Comparison of ENCODE assay signal across 11 cellular contexts in the genomic region with DNA sequence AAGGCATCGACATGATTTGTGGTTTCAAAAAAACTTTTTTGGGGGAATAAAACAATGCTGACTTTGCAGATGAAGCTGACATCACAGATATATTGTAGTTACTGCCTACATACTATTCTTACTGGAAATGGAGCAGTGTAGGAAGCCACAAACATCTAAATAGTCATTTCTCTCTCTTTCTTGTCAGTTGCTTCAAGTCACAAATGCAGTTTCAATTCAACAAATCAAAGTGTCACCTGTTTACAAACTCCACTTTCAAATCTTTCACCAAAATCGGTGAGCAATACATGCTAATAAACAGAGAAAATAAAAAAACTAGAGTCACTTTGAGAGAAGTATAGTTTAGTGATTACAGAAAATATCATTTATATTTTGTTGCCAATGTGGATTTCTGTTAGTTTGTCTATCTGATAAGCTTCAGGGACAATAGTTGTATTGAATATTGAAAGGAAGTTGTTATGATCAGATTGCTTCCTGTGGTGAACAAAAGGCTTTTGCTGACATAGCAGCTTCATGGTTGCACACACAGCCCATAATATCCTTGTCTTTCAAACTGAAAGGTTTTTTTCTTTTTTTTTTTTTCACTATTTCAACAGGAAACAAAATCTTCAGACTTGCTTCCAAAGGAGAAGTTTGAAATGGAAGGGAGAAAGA. TPM values are rescaled to one million over a fixed set of nuclear protein-coding genes. Genes with fewer than 3 reads are reported as not detected.
DNase-seq lines count a peak whose midpoint lies in the region; ATAC-seq, FAIRE-seq and TF ChIP-seq lines count a peak whose summit lies in the region.
"Had no signal": no experiment of that assay in that cellular context is flagged by ENCODE, and none has a peak within 500 bp of the region (broad histone marks: within the 10 kb centered on the region; RNA-seq: fewer than 3 reads in every experiment).

No MANE protein-coding gene starts in this region.

- H3K4me3 ChIP-seq in HepG2 (replicated peaks in 1 of 3; ENCODE audit: insufficient read depth in 1 of 3, low read depth in 2 of 3, low read length in 3 of 3): no peak overlapping the region
- no peak overlapping the region for H3K4me3 ChIP-seq in right lobe of liver
- H3K4me3 ChIP-seq in HUES48 (ENCODE audit: low read depth, low read length): no peak overlapping the region
- H3K4me3 ChIP-seq in heart right ventricle: no peak overlapping the region

- no peak overlapping the region for H2AFZ ChIP-seq in HepG2 (ENCODE audit: low read length)

- CTCF ChIA-PET in HepG2 (lab: Yijun Ruan, JAX; ENCODE audit: low intra/inter-chr PET ratio, low total read pairs): no interaction called here

- TF ChIP-seq POLR2A in HepG2 (IDR thresholded peaks at IDR 0.05; ENCODE audit: insufficient read depth in 1 of 2, low read depth in 2 of 2, low read length in 2 of 2): no peak
- no peak for TF ChIP-seq POLR2A in right lobe of liver (IDR thresholded peaks at IDR 0.05)

- TF ChIP-seq EP300 in HepG2 (IDR thresholded peaks at IDR 0.05; ENCODE audit: low read depth in 2 of 2, low read length in 2 of 2): no peak
- no peak for TF ChIP-seq EP300 in HepG2 (CRISPR knock-in tag; IDR thresholded peaks at IDR 0.05; ENCODE audit: borderline replicate concordance)

- H3K79me2 ChIP-seq in HepG2 (ENCODE audit: insufficient read depth, low read length): no peaks in the 10 kb centered on the region

- H3K27ac ChIP-seq in HepG2 (ENCODE audit: extremely low read length, insufficient read depth, low read length) (no peak overlapping the region), right lobe of liver (no peak overlapping the region), HUES48 (ENCODE audit: low read depth, low read length) (peak overlapping the region; percentile 22), heart right ventricle (peak overlapping the region in 4 of 10 donors; percentile 16 to 65 (median 24))
- H3K27ac ChIP-seq: C4-2B had no signal

- no peak for FAIRE-seq in HepG2 (lab: Jason Lieb, UNC)

- ATAC-seq in HepG2 (no peak), right lobe of liver (no peak), HG02623 (IDR thresholded peaks at IDR 0.05; ENCODE audit: unreplicated experiment) (peak; percentile 81), heart right ventricle (no peak)

- no TSS peak for BruUV-seq in HepG2 (replicated peaks; lab: Mats Ljungman, UMichigan)

- TF ChIP-seq CTCF in HepG2 (CRISPR knock-in tag; IDR thresholded peaks at IDR 0.05) (no peak), right lobe of liver (IDR thresholded peaks at IDR 0.05) (no peak), heart right ventricle (IDR thresholded peaks at IDR 0.05) (no peak)

- intact Hi-C loops in HepG2 (cut with micrococcal nuclease; ENCODE audit: unreplicated experiment) (no loop called here), right lobe of liver (cut with DNase I) (no loop called here), heart right ventricle (cut with DNase I) (loop anchor here in 3 of 10 donors (5.0 to 10.0 kb wide), 2 partner anchors 43 to 50 kb away; a partner anchor contains a TSS)

- H3K4me2 ChIP-seq in HepG2 (ENCODE audit: low read depth, low read length): no peak overlapping the region

- no peak overlapping the region for H3K9ac ChIP-seq in HepG2 (ENCODE audit: insufficient read depth, low read depth, low read length)
- no peak overlapping the region for H3K9ac ChIP-seq in HUES48 (ENCODE audit: low read depth, low read length)

- no peak for TF ChIP-seq RAD21 in HepG2 (CRISPR knock-in tag; IDR thresholded peaks at IDR 0.05)

- no peaks in the 10 kb centered on the region for H3K27me3 ChIP-seq in HepG2 (ENCODE audit: control insufficient read depth in 1 of 2, insufficient read depth in 2 of 2, low read length in 2 of 2)
- no peaks in the 10 kb centered on the region for H3K27me3 ChIP-seq in right lobe of liver
- no peaks in the 10 kb centered on the region for H3K27me3 ChIP-seq in HUES48 (ENCODE audit: control insufficient read depth, insufficient read depth, low read length)
- H3K27me3 ChIP-seq in heart right ventricle: peaks cover 0 to 55% (median 7%) of the 10 kb centered on the region in 7 donors

- DNase-seq in HepG2 (ENCODE audit: low spot score) (no peak), right lobe of liver (no peak), NCI-H2107 treated with DMSO at 0.1 percent for 48 hours (lab: John Stamatoyannopoulos, UW; ENCODE audit: unreplicated experiment) (no peak), retina (no peak), heart right ventricle (no peak), SHP77 treated with DMSO at 0.1 percent for 48 hours (lab: John Stamatoyannopoulos, UW) (no peak)
- DNase-seq: stimulated activated CD4-positive, alpha-beta T cell treated with anti-CD3 and anti-CD28 coated beads, Interleukin-1b, Interleukin-23, amount 100 ng/mL, for 48 hours had no signal

- in situ Hi-C loops in HepG2 (cut with HindIII; ENCODE audit: extremely low pct_ligation_motif_present, low pct_unique_long_range_greater_than_20kb): no loop called here

- no peaks in the 10 kb centered on the region for H4K20me1 ChIP-seq in HepG2 (ENCODE audit: insufficient read depth, low read length)

- H3K4me1 ChIP-seq in HepG2 (ENCODE audit: insufficient read depth, low read length): no peaks in the 10 kb centered on the region
- no peaks in the 10 kb centered on the region for H3K4me1 ChIP-seq in right lobe of liver
- H3K4me1 ChIP-seq in HUES48 (ENCODE audit: control insufficient read depth, insufficient read depth, low read length): peaks cover 5% of the 10 kb centered on the region
- peaks cover 0 to 35% (median 12%) of the 10 kb centered on the region in 9 donors for H3K4me1 ChIP-seq in heart right ventricle

- POLR2A ChIA-PET in HepG2 (lab: Yijun Ruan, JAX): no interaction called here

- WGBS in HepG2 (ENCODE audit: low lambda C conversion rate): 0% methylated on average over 2 of the region's 2 CpGs
- WGBS in right lobe of liver (ENCODE audit: insufficient coverage, low coverage, low lambda C conversion rate, missing lambda C conversion rate): 20% methylated on average over 2 of the region's 2 CpGs
- 44 to 51% methylated on average over 2 of the region's 2 CpGs for WGBS in heart right ventricle, 2 donors

- H3K36me3 ChIP-seq in HepG2 (replicated peaks in 1 of 2; ENCODE audit: control insufficient read depth in 1 of 2, insufficient read depth in 2 of 2, low read length in 2 of 2) (no peaks in the 10 kb centered on the region), right lobe of liver (no peaks in the 10 kb centered on the region), HUES48 (ENCODE audit: control insufficient read depth, insufficient read depth, low read length) (no peaks in the 10 kb centered on the region), heart right ventricle (no peaks in the 10 kb centered on the region)

- no peaks in the 10 kb centered on the region for H3K9me3 ChIP-seq in HepG2 (ENCODE audit: low read length)
- no peaks in the 10 kb centered on the region for H3K9me3 ChIP-seq in right lobe of liver
- no peaks in the 10 kb centered on the region for H3K9me3 ChIP-seq in HUES48 (ENCODE audit: control insufficient read depth, insufficient read depth, low read length)
- peaks cover 0 to 4% (median 0%) of the 10 kb centered on the region in 11 donors for H3K9me3 ChIP-seq in heart right ventricle

TF ChIP-seq in HepG2, 621 proteins besides CTCF, POLR2A, EP300 and RAD21:
- TF ChIP-seq ZFX (CRISPR knock-in tag; IDR thresholded peaks at IDR 0.05; ENCODE audit: low read depth) (no peak), MAFK (conservative IDR thresholded peaks at IDR 0.05 in 1 of 2, IDR thresholded peaks at IDR 0.05 in 1 of 2; ENCODE audit: low read length in 2 of 2) (peak; percentile 21 to 58; a peak in 2 of 4 replicates), MAFF (IDR thresholded peaks at IDR 0.05; ENCODE audit: low read depth, low read length) (0 out of 2 replicates have a peak, but pooled peaks have one; percentile 15)

RNA-seq across cellular contexts. Expression of a gene that starts 49.7 kb away (rescaled TPM):
- not detected in 2 replicates for total RNA-seq in HepG2 (2016; rRNA removed; fragmentation: Illumina TruSeq; extraction: Trizol)
- not detected in 2 replicates for total RNA-seq in HepG2 (2016; cell fraction: cytosol; rRNA removed; fragmentation: Illumina TruSeq; extraction: Trizol; ENCODE audit: low read depth)
- not detected in 2 replicates for total RNA-seq in HepG2 (2016; cell fraction: insoluble cytoplasmic fraction; rRNA removed; fragmentation: Illumina TruSeq; extraction: Trizol)
- total RNA-seq in HepG2 (2016; cell fraction: membrane; rRNA removed; fragmentation: Illumina TruSeq; extraction: Trizol): not detected in 2 replicates
- total RNA-seq in HepG2 (2016; cell fraction: nucleus; rRNA removed; fragmentation: Illumina TruSeq; extraction: Trizol): not detected in 2 replicates
- polyA plus RNA-seq in HepG2 (2011; rRNA removed): not detected in 2 replicates
- under 0.01 TPM in 1 of 2 replicates, not detected in the other for polyA plus RNA-seq in HepG2 (2011; cell fraction: cytosol; rRNA removed)
- polyA plus RNA-seq in HepG2 (2011; cell fraction: nucleus; rRNA removed): 0.02 TPM in 1 of 2 replicates, not detected in the other
- not detected in 2 replicates for polyA plus RNA-seq in HepG2 (2012)
- not detected in 2 replicates for polyA plus RNA-seq in HepG2 (2016; cell fraction: cytosol; fragmentation: Illumina TruSeq; extraction: Trizol; ENCODE audit: low read depth)
- not detected in 2 replicates for polyA plus RNA-seq in HepG2 (2016; cell fraction: insoluble cytoplasmic fraction; fragmentation: Illumina TruSeq; extraction: Trizol; ENCODE audit: low read depth)
- polyA plus RNA-seq in HepG2 (2016; cell fraction: membrane; fragmentation: Illumina TruSeq; extraction: Trizol; ENCODE audit: low read depth): not detected in 2 replicates
- polyA plus RNA-seq in HepG2 (2016; cell fraction: nucleus; fragmentation: Illumina TruSeq; extraction: Trizol; ENCODE audit: insufficient read depth, low read depth): not detected in 2 replicates
- 8.6 TPM in 1 of 2 replicates, not detected in the other for polyA minus RNA-seq in HepG2 (2011; rRNA and poly(A)+ RNA removed; ENCODE audit: low replicate concordance)
- polyA minus RNA-seq in HepG2 (2011; cell fraction: cytosol; rRNA and poly(A)+ RNA removed): not detected in 2 replicates
- not detected in 2 replicates for polyA minus RNA-seq in HepG2 (2011; cell fraction: nucleus; rRNA and poly(A)+ RNA removed)
- 1 to 10 TPM in 3 of 6 experiments, under 1 TPM in 3; 0.73 to 2.2 (median 1.0) TPM for total RNA-seq in right lobe of liver
- total RNA-seq in heart right ventricle: 1 to 10 TPM; 1.4 to 5.5 (median 3.0) TPM
- polyA plus RNA-seq in heart right ventricle: 1 to 10 TPM in 1 of 2 donors, under 1 TPM in 1; 0.70 to 1.9 TPM
- total RNA-seq: OCI-LY7 had no signal
